In genomic region chr18:45967007-45967706, GRCh38 we compare ENCODE assay signal across 8 cellular contexts. TPM values are rescaled to one million over a fixed set of nuclear protein-coding genes. Genes with fewer than 3 reads are reported as not detected.
A peak's percentile ranks its signal among the peaks of the same experiment; 100 is the strongest.
DNase-seq lines count a peak whose midpoint lies in the region; ATAC-seq and TF ChIP-seq lines count a peak whose summit lies in the region.

Gene EPG5, minus strand, starts transcription at chr18:45967329. Its CDS starts 90 bp downstream, at chr18:45967239.

- intact Hi-C loops in IMR-90 (cut with micrococcal nuclease): loop anchor here (1.0 to 2.0 kb wide), 2 partner anchors 16 to 26 kb away; no protein-coding TSS in a partner anchor
- intact Hi-C loops in OCI-LY7 (cut with micrococcal nuclease; ENCODE audit: unreplicated experiment): no loop called here

- POLR2A ChIA-PET in IMR-90 (lab: Charles Lee; ENCODE audit: unreplicated experiment) (no interaction called here), OCI-LY7 (lab: Charles Lee) (no interaction called here)

- peak within 1 kb of the TSS; percentile 18; the same call in 1 of the 2 replicates for H2BK20ac ChIP-seq in IMR-90 (ENCODE audit: low read depth, low read length)

- peak within 1 kb of the TSS; percentile 73 for H4K5ac ChIP-seq in IMR-90 (ENCODE audit: low read depth, low read length)

- H3K18ac ChIP-seq in IMR-90 (ENCODE audit: low read depth, low read length): peak within 1 kb of the TSS; percentile 38

- peak; percentile 95 for ATAC-seq in GM21529 (IDR thresholded peaks at IDR 0.05; ENCODE audit: unreplicated experiment)
- peak; percentile 98 for ATAC-seq in IMR-90 (ENCODE audit: low read depth)

- H4K91ac ChIP-seq in IMR-90 (ENCODE audit: insufficient read depth, low read depth, low read length): peak within 1 kb of the TSS; percentile 88

- DNase-seq in DMS114 treated with DMSO at 0.1 percent for 48 hours (lab: John Stamatoyannopoulos, UW; ENCODE audit: unreplicated experiment) (peak; percentile 88), IMR-90 (peak; percentile 95), OCI-LY7 (ENCODE audit: low spot score) (peak; percentile 86), activated T-cell treated with anti-CD3 and anti-CD28 coated beads for 1 hour (ENCODE audit: low read depth) (peak; percentile 82), epithelial cell of esophagus (ENCODE audit: low read depth) (peak; percentile 98), middle frontal gyrus (ENCODE audit: extremely low spot score, low spot score) (peak; percentile 86)
- DNase-seq in stimulated activated CD8-positive, alpha-beta memory T cell treated with anti-CD3 and anti-CD28 coated beads, Interleukin-2, amount 100 ng/mL, for 1 hour (ENCODE audit: low read depth in 2 of 2): peak; percentile 76 to 83

- peak within 1 kb of the TSS; percentile 82 for H3K9ac ChIP-seq in IMR-90 (ENCODE audit: low read depth, low read length)

- no peaks in the 10 kb centered on the region for H3K27me3 ChIP-seq in IMR-90 (ENCODE audit: control insufficient read depth, insufficient read depth, low read length)

- peaks cover 18 to 31% of the 10 kb centered on the region in 2 experiments for H3K79me1 ChIP-seq in IMR-90 (ENCODE audit: low read depth in 1 of 2, low read length in 2 of 2)

- peak; percentile 74; the same call in 1 of the 2 replicates for TF ChIP-seq POLR2A in IMR-90 (IDR thresholded peaks at IDR 0.05; ENCODE audit: low read depth, low read length)

- H3K9me3 ChIP-seq in IMR-90 (ENCODE audit: control insufficient read depth, insufficient read depth, low read length) (no peaks in the 10 kb centered on the region), OCI-LY7 (ENCODE audit: low read length) (no peaks in the 10 kb centered on the region)

- H3K9me2 ChIP-seq in OCI-LY7 (ENCODE audit: insufficient read depth, low read length): no peaks in the 10 kb centered on the region

- H3K27ac ChIP-seq in IMR-90 (ENCODE audit: insufficient read depth, low read length): peak within 1 kb of the TSS; percentile 67
- H3K27ac ChIP-seq in OCI-LY7 (ENCODE audit: low read depth, low read length, poor library complexity, severe bottlenecking): peak within 1 kb of the TSS; percentile 35

- H4K20me1 ChIP-seq in IMR-90 (ENCODE audit: insufficient read depth, low read length): no peaks in the 10 kb centered on the region
- H4K20me1 ChIP-seq in OCI-LY7 (ENCODE audit: insufficient read depth, low read length): no peaks in the 10 kb centered on the region

- H2BK15ac ChIP-seq in IMR-90 (ENCODE audit: low read depth, low read length): peak within 1 kb of the TSS; percentile 56; the same call in 2 of the 3 replicates

- peaks cover 7% of the 10 kb centered on the region for H3K4me1 ChIP-seq in IMR-90 (ENCODE audit: control insufficient read depth, insufficient read depth, low read length)
- H3K4me1 ChIP-seq in OCI-LY7 (ENCODE audit: insufficient read depth, low read length, poor library complexity, severe bottlenecking): no peaks in the 10 kb centered on the region

- H3K4me3 ChIP-seq in IMR-90 (ENCODE audit: insufficient read depth, low read depth, low read length) (peak within 1 kb of the TSS; percentile 89), OCI-LY7 (ENCODE audit: low read depth, low read length, poor library complexity, severe bottlenecking) (peak within 1 kb of the TSS; percentile 93), epithelial cell of esophagus (ENCODE audit: low read length) (peak within 1 kb of the TSS; percentile 94)

- peak within 1 kb of the TSS; percentile 89 for H3K14ac ChIP-seq in IMR-90 (replicated peaks; ENCODE audit: low read depth, low read length)

- H3K4me2 ChIP-seq in IMR-90 (ENCODE audit: low read depth, low read length): peak within 1 kb of the TSS; percentile 93
- H3K4me2 ChIP-seq in OCI-LY7 (ENCODE audit: low read length): peak within 1 kb of the TSS; percentile 93

- peak within 1 kb of the TSS; percentile 98 for H2AK9ac ChIP-seq in IMR-90 (replicated peaks; ENCODE audit: low read depth, low read length, poor library complexity)

- BruUV-seq in IMR-90 (replicated peaks; lab: Mats Ljungman, UMichigan) (no TSS peak), OCI-LY7 (replicated peaks; lab: Mats Ljungman, UMichigan) (no TSS peak)

- CTCF ChIA-PET in IMR-90 (lab: Yijun Ruan, JAX): no interaction called here
- CTCF ChIA-PET in OCI-LY7 (lab: Charles Lee; ENCODE audit: unreplicated experiment): no interaction called here

- H3K23ac ChIP-seq in IMR-90 (ENCODE audit: low read depth, low read length): peak within 1 kb of the TSS; percentile 86

- peaks cover 7% of the 10 kb centered on the region; the same call in 1 of the 2 replicates for H3K79me2 ChIP-seq in OCI-LY7 (ENCODE audit: insufficient read depth, low read depth, low read length)

- in situ Hi-C loops in IMR-90 (cut with MboI; ENCODE audit: low sequenced_read_pairs): no loop called here

- H2BK120ac ChIP-seq in IMR-90 (ENCODE audit: low read depth, low read length): peak within 1 kb of the TSS; percentile 82

- dilution Hi-C loops in IMR-90 (cut with HindIII; ENCODE audit: low sequenced_read_pairs, unreplicated experiment): no loop called here

- H2BK5ac ChIP-seq in IMR-90 (ENCODE audit: low read depth, low read length, poor library complexity, severe bottlenecking): peak within 1 kb of the TSS; percentile 66

- H3K9me1 ChIP-seq in IMR-90 (ENCODE audit: insufficient read depth, low read length): 0 out of 2 replicates have a peak, but pooled peaks cover 4% of the 10 kb centered on the region

- TF ChIP-seq CTCF in IMR-90 (conservative IDR thresholded peaks at IDR 0.05; ENCODE audit: low read depth, low read length) (no peak), OCI-LY7 (conservative IDR thresholded peaks at IDR 0.05; ENCODE audit: low read length) (no peak), epithelial cell of esophagus (IDR thresholded peaks at IDR 0.05; ENCODE audit: insufficient read depth, low read depth, low read length, missing control alignments) (no peak)

- no peak for TF ChIP-seq RAD21 in IMR-90 (IDR thresholded peaks at IDR 0.05; ENCODE audit: low read length)

- peak within 1 kb of the TSS; percentile 77 for H3K4ac ChIP-seq in IMR-90 (ENCODE audit: low read depth, low read length)

- H2AFZ ChIP-seq in IMR-90 (replicated peaks; ENCODE audit: low read length, poor library complexity) (peak within 1 kb of the TSS; percentile 94), OCI-LY7 (ENCODE audit: low read length) (peak within 1 kb of the TSS; percentile 98)

- H3K56ac ChIP-seq in IMR-90 (ENCODE audit: extremely low read depth, insufficient read depth, low read length): peak within 1 kb of the TSS; percentile 62

- no peaks in the 10 kb centered on the region for H3K36me3 ChIP-seq in IMR-90 (ENCODE audit: control insufficient read depth, insufficient read depth, low read length)
- H3K36me3 ChIP-seq in OCI-LY7 (ENCODE audit: insufficient read depth, low read length): no peaks in the 10 kb centered on the region

- H4K8ac ChIP-seq in IMR-90 (ENCODE audit: low read depth in 2 of 2, low read length in 2 of 2): peak within 1 kb of the TSS; percentile 85 to 92

- WGBS in IMR-90 (ENCODE audit: extremely low coverage in 2 of 2, insufficient read length in 1 of 2), 2 experiments: 1% methylated on average over 27 of the region's 50 CpGs; no CpG with 5 or more reads in 1 of the 2 experiments

- peak within 1 kb of the TSS; percentile 71 for H2AK5ac ChIP-seq in IMR-90 (ENCODE audit: low read depth, low read length)

TF ChIP-seq in IMR-90, 13 proteins besides CTCF, POLR2A, EP300 and RAD21:
- TF ChIP-seq USF2 (IDR thresholded peaks at IDR 0.05; ENCODE audit: low read depth, low read length) (peak; percentile 91), FOS (IDR thresholded peaks at IDR 0.05; ENCODE audit: low read depth, low read length) (0 out of 2 replicates have a peak, but pooled peaks have one; percentile 13), NFE2L2 (IDR thresholded peaks at IDR 0.05; ENCODE audit: low read depth, low read length) (no peak), MAZ (IDR thresholded peaks at IDR 0.05; ENCODE audit: borderline replicate concordance, low read depth, low read length) (peak; percentile 64), MXI1 (IDR thresholded peaks at IDR 0.05; ENCODE audit: borderline replicate concordance, low read depth, low read length) (0 out of 2 replicates have a peak, but pooled peaks have one; percentile 24), ELK1 (IDR thresholded peaks at IDR 0.05; ENCODE audit: borderline replicate concordance, low read depth, low read length) (no peak)

RNA-seq across cellular contexts. Expression of gene EPG5, which starts in this region (rescaled TPM):
- 104 and 114 TPM in 2 replicates for total RNA-seq in IMR-90 (2012; rRNA removed)
- 35.1 and 37.3 TPM in 2 replicates for polyA plus RNA-seq in IMR-90 (2012; rRNA removed)
- polyA plus RNA-seq in IMR-90 (2012; cell fraction: cytosol; rRNA removed): 15.1 and 15.2 TPM in 2 replicates
- polyA plus RNA-seq in IMR-90 (2012; cell fraction: nucleus; rRNA removed; ENCODE audit: low replicate concordance): 48.7 and 107 TPM in 2 replicates
- total RNA-seq in OCI-LY7 (2014; rRNA removed; shearing (Covaris generic)): 4.1 and 4.8 TPM in 2 replicates
- total RNA-seq in OCI-LY7 (2022): 8.7 and 9.5 TPM in 2 replicates

Comparison
In these comparisons a context has a peak if more than half of its experiments do, and no peak if none do; other contexts are left out.
1. Peak in every context shown above with its lines: DNase-seq, ATAC-seq, H3K4me3 ChIP-seq and H3K27ac ChIP-seq.